ENCODE assay signal across 23 cellular contexts in genomic region chr7:45589915-45590678, GRCh38. TPM values are rescaled to one million over a fixed set of nuclear protein-coding genes. Genes with fewer than 3 reads are reported as not detected.
DNase-seq lines count a peak whose midpoint lies in the region; ATAC-seq, FAIRE-seq and TF ChIP-seq lines count a peak whose summit lies in the region.
"Had no signal": no experiment of that assay in that cellular context is flagged by ENCODE, and none has a peak within 500 bp of the region (broad histone marks: within the 10 kb centered on the region; RNA-seq: fewer than 3 reads in every experiment).

No MANE protein-coding gene starts in this region.

- H4K20me1 ChIP-seq in H1 (replicated peaks in 1 of 2; ENCODE audit: control insufficient read depth in 1 of 2, insufficient read depth in 2 of 2, low read length in 2 of 2): peaks cover 0 to 17% of the 10 kb centered on the region in 2 experiments

- H3K27me3 ChIP-seq in H1 (replicated peaks in 1 of 4; ENCODE audit: control insufficient read depth in 3 of 4, extremely low read depth in 1 of 4, insufficient read depth in 3 of 4, low read length in 3 of 4) (no peaks in the 10 kb centered on the region), spleen (replicated peaks in 1 of 7) (peaks cover 0 to 5% (median 0%) of the 10 kb centered on the region in 7 donors)
- H3K27me3 ChIP-seq: BE2C, MG63 had no signal

- intact Hi-C loops in natural killer cell (cut with micrococcal nuclease): no loop called here
- intact Hi-C loops in spleen (cut with DNase I; ENCODE audit: low total_unique reads): no loop called here

- no peak overlapping the region for H3K4ac ChIP-seq in H1 (replicated peaks; ENCODE audit: insufficient read length, low read depth, low read length)

- POLR2A ChIA-PET in H1 (lab: Charles Lee; ENCODE audit: partially characterized antibody): interaction anchor here (1.1 to 1.7 kb wide), 2 partner anchors 10 to 23 kb away, joined by 3 to 5 read pairs; no protein-coding TSS in a partner anchor

- WGBS in H1 (ENCODE audit: extremely low coverage in 1 of 2, insufficient coverage in 1 of 2, insufficient read length in 1 of 2, insufficient replicate concordance in 2 of 2, low coverage in 1 of 2, low lambda C conversion rate in 2 of 2, missing lambda C conversion rate in 1 of 2), 2 experiments: 91% methylated on average over 17 of the region's 17 CpGs; no CpG with 5 or more reads in 1 of the 2 experiments
- 63 to 81% (median 77%) methylated on average over 15 to 17 of the region's 17 CpGs for WGBS in spleen, 5 donors

- H3K27ac ChIP-seq in H1 (ENCODE audit: low read depth, low read length): no peak overlapping the region
- H3K27ac ChIP-seq in spleen: no peak overlapping the region

- no peaks in the 10 kb centered on the region for H3K4me1 Mint-ChIP-seq in natural killer cell
- H3K4me1 Mint-ChIP-seq: CD4-positive, CD25-positive, alpha-beta regulatory T cell had no signal

- TF ChIP-seq POLR2A in H1 (IDR thresholded peaks at IDR 0.05; ENCODE audit: control extremely low read depth in 1 of 2, low read depth in 2 of 2, low read length in 2 of 2): no peak
- TF ChIP-seq POLR2A in spleen (IDR thresholded peaks at IDR 0.05): no peak

- peak; percentile 54 for DNase-seq in activated effector memory CD4-positive, alpha-beta T cell treated with anti-CD3 and anti-CD28 coated beads, Interleukin-2, amount 50 U/mL, for 16 hours
- DNase-seq in activated effector memory CD4-positive, alpha-beta T cell treated with Interleukin-2 at 50 U/mL for 16 hours: no peak
- DNase-seq in H1 (ENCODE audit: low read depth in 1 of 2, low spot score in 2 of 2) (peak in 1 of 2 experiments; percentile 33), natural killer cell (peak; percentile 0), spleen (peak; percentile 53), DMS153 (lab: John Stamatoyannopoulos, UW) (no peak), SIG-M5 treated with dmso at 0.1 percent for 504 hours (lab: John Stamatoyannopoulos, UW; ENCODE audit: unreplicated experiment) (no peak), COR-L47 (lab: John Stamatoyannopoulos, UW) (no peak)
- DNase-seq: BE2C; CD4-positive, CD25-positive, alpha-beta regulatory T cell; GF-D8; Kasumi-1; MG63; NCI-H1048; NCI-H1436; NCI-H2029; NCI-H345; NCI-H524 treated with DMSO at 0.1 percent for 48 hours; SHP77 treated with DMSO at 0.1 percent for 48 hours had no signal

- H3K56ac ChIP-seq in H1 (replicated peaks; ENCODE audit: insufficient read length, low read depth, low read length): no peak overlapping the region

- no peak for TF ChIP-seq EP300 in H1 (IDR thresholded peaks at IDR 0.05; ENCODE audit: borderline replicate concordance in 1 of 2, low read depth in 2 of 2, low read length in 2 of 2)

- no peak overlapping the region for H2BK5ac ChIP-seq in H1 (ENCODE audit: low read depth, low read length)

- no peak overlapping the region for H4K5ac ChIP-seq in H1 (ENCODE audit: insufficient read length, low read depth, low read length)

- no peak overlapping the region for H3K23ac ChIP-seq in H1 (ENCODE audit: insufficient read length)

- H3K4me1 ChIP-seq in H1 (replicated peaks in 1 of 4; ENCODE audit: control insufficient read depth in 3 of 4, insufficient read depth in 4 of 4, low read length in 3 of 4) (peaks cover 0 to 2% (median 0%) of the 10 kb centered on the region in 4 experiments; a peak in 2 of 7 replicates), spleen (no peaks in the 10 kb centered on the region)
- H3K4me1 ChIP-seq: BE2C, Caco-2 had no signal

- no peak overlapping the region for H2AFZ ChIP-seq in H1 (ENCODE audit: low read length)

- H3K4me3 ChIP-seq in H1 (ENCODE audit: extremely low read depth in 1 of 4, insufficient read depth in 2 of 4, low read depth in 3 of 4, low read length in 4 of 4): no peak overlapping the region
- H3K4me3 ChIP-seq in spleen: no peak overlapping the region
- H3K4me3 ChIP-seq: MG63 had no signal

- ATAC-seq in natural killer cell: no peak
- ATAC-seq: HCT116, Panc1 had no signal

- no peaks in the 10 kb centered on the region for H3K36me3 Mint-ChIP-seq in natural killer cell
- H3K36me3 Mint-ChIP-seq: CD4-positive, CD25-positive, alpha-beta regulatory T cell had no signal

- 0 out of 2 replicates have a peak overlapping the region, but pooled peaks have one; percentile 39 for H2BK12ac ChIP-seq in H1 (ENCODE audit: low read depth, low read length)

- H3K9me3 ChIP-seq in H1 (ENCODE audit: insufficient read depth in 2 of 2, low read depth in 1 of 2, low read length in 1 of 2): no peaks in the 10 kb centered on the region
- H3K9me3 ChIP-seq in spleen: no peaks in the 10 kb centered on the region
- H3K9me3 ChIP-seq: BE2C, Caco-2, MG63 had no signal

- no peaks in the 10 kb centered on the region for H3K9me3 Mint-ChIP-seq in natural killer cell

- no peak overlapping the region for H3K4me3 Mint-ChIP-seq in natural killer cell
- H3K4me3 Mint-ChIP-seq: CD4-positive, CD25-positive, alpha-beta regulatory T cell had no signal

- peaks cover 0 to 36% of the 10 kb centered on the region in 2 experiments; a peak in 2 of 4 replicates for H3K79me2 ChIP-seq in H1 (ENCODE audit: control insufficient read depth in 1 of 2, insufficient read depth in 2 of 2, low read length in 2 of 2)

- H2BK15ac ChIP-seq in H1 (ENCODE audit: low read length): no peak overlapping the region

- no peak overlapping the region for H2BK20ac ChIP-seq in H1 (ENCODE audit: low read length)

- no peak overlapping the region; the same call in 1 of the 2 replicates for H3K18ac ChIP-seq in H1 (ENCODE audit: extremely low read depth, low read length)

- H4K91ac ChIP-seq in H1 (replicated peaks; ENCODE audit: insufficient read length, low read length): no peak overlapping the region

- H3K9ac ChIP-seq in H1 (replicated peaks in 1 of 4; ENCODE audit: extremely low read depth in 1 of 4, low read depth in 3 of 4, low read length in 3 of 4): no peak overlapping the region

- H2BK120ac ChIP-seq in H1 (replicated peaks; ENCODE audit: low read depth, low read length): no peak overlapping the region

- TF ChIP-seq RAD21 in H1 (IDR thresholded peaks at IDR 0.05 in 1 of 2, conservative IDR thresholded peaks at IDR 0.05 in 1 of 2; ENCODE audit: low read depth in 2 of 2, low read length in 2 of 2): no peak

- H3K36me3 ChIP-seq in H1 (ENCODE audit: control insufficient read depth in 2 of 4, insufficient read depth in 4 of 4, low read length in 3 of 4): no peaks in the 10 kb centered on the region; a peak in 1 of 8 replicates
- no peaks in the 10 kb centered on the region for H3K36me3 ChIP-seq in spleen
- H3K36me3 ChIP-seq: BE2C, MG63 had no signal

- H3K14ac ChIP-seq in H1 (ENCODE audit: insufficient read length): no peak overlapping the region

- H3K79me1 ChIP-seq in H1 (ENCODE audit: low read depth, low read length): peaks cover 19% of the 10 kb centered on the region

- H3K4me2 ChIP-seq in H1 (ENCODE audit: insufficient read depth in 1 of 2, low read depth in 2 of 2, low read length in 2 of 2): no peak overlapping the region

- no peak overlapping the region for H4K8ac ChIP-seq in H1 (ENCODE audit: extremely low read depth, insufficient read depth, low read length)

- peaks cover 3% of the 10 kb centered on the region; the same call in 1 of the 2 replicates for H3K23me2 ChIP-seq in H1 (ENCODE audit: low read depth, low read length)

- no peak for TF ChIP-seq CTCF in H1 (IDR thresholded peaks at IDR 0.05; ENCODE audit: control extremely low read depth in 1 of 3, insufficient read depth in 1 of 3, low read depth in 1 of 3, low read length in 3 of 3)
- TF ChIP-seq CTCF in natural killer cell (IDR thresholded peaks at IDR 0.05): no peak
- TF ChIP-seq CTCF in spleen (IDR thresholded peaks at IDR 0.05 in 8 of 11, conservative IDR thresholded peaks at IDR 0.05 in 3 of 11): no peak

- H3K27me3 Mint-ChIP-seq in natural killer cell (ENCODE audit: low read depth in 2 of 2): no peaks in the 10 kb centered on the region
- H3K27me3 Mint-ChIP-seq: CD4-positive, CD25-positive, alpha-beta regulatory T cell had no signal

- no peak overlapping the region for H3K27ac Mint-ChIP-seq in natural killer cell
- H3K27ac Mint-ChIP-seq: CD4-positive, CD25-positive, alpha-beta regulatory T cell had no signal

- no peak overlapping the region for H2AK5ac ChIP-seq in H1 (ENCODE audit: low read depth, low read length)

- no peak for FAIRE-seq in H1 (lab: Jason Lieb, UNC)
- FAIRE-seq: A204.1 had no signal

- CTCF ChIA-PET in H1 (lab: Charles Lee; ENCODE audit: partially characterized antibody): interaction anchor here (0.7 to 3.3 kb wide), 6 partner anchors 8 to 434 kb away, joined by 3 to 22 read pairs (median 3); no protein-coding TSS in a partner anchor

TF ChIP-seq in H1, 55 proteins besides CTCF, POLR2A, EP300 and RAD21 (continues in another document):
- TF ChIP-seq SAP30 (IDR thresholded peaks at IDR 0.05; ENCODE audit: insufficient read depth, insufficient replicate concordance, low read length) (no peak), RXRA (IDR thresholded peaks at IDR 0.05; ENCODE audit: insufficient read depth, low read depth, low read length) (no peak), YY1 (IDR thresholded peaks at IDR 0.05; ENCODE audit: low read depth, low read length) (no peak), TAF1 (IDR thresholded peaks at IDR 0.05; ENCODE audit: low read depth, low read length) (no peak), SP1 (IDR thresholded peaks at IDR 0.05; ENCODE audit: low read depth, low read length) (no peak), CTBP2 (IDR thresholded peaks at IDR 0.05; ENCODE audit: borderline replicate concordance, insufficient read depth, insufficient read length, low read length) (no peak), SUZ12 (IDR thresholded peaks at IDR 0.05; ENCODE audit: low read length) (no peak), MAX (IDR thresholded peaks at IDR 0.05) (no peak)

RNA-seq across cellular contexts. Expression of gene ADCY1, which starts 15.9 kb away (rescaled TPM):
- total RNA-seq in H1 (2021; fragmentation: NEBNext Ultra II Directional; extraction: Animal tissue kit (Norgen Biotek cat#: 25700)): 25.9 and 26.9 TPM in 2 replicates
- polyA plus RNA-seq in H1 (2011; rRNA removed) (7.9 and 11.8 TPM in 2 replicates), spleen (under 1 TPM; 0.05 to 0.38 (median 0.17) TPM)
- 10.0 TPM for polyA plus RNA-seq in H1 (2011; cell fraction: cytosol; rRNA removed)
- 19.8 TPM for polyA plus RNA-seq in H1 (2011; cell fraction: nucleus; rRNA removed)
- 10.6 to 12.4 TPM (median 11.8 TPM) in 4 replicates for polyA plus RNA-seq in H1 (2012, experiment 1 of 2)
- 5.5 TPM for polyA plus RNA-seq in H1 (2012, experiment 2 of 2)
- 13.8 TPM for polyA plus RNA-seq in H1 (2013, experiment 1 of 2)
- polyA plus RNA-seq in H1 (2013, experiment 2 of 2): 13.3 TPM
- polyA minus RNA-seq in H1 (2011; rRNA and poly(A)+ RNA removed): 40.6 and 43.2 TPM in 2 replicates
- 14.8 TPM for polyA minus RNA-seq in H1 (2011; cell fraction: cytosol; rRNA and poly(A)+ RNA removed)
- polyA minus RNA-seq in H1 (2011; cell fraction: nucleus; rRNA and poly(A)+ RNA removed): 21.8 TPM
- total RNA-seq in natural killer cell (under 1 TPM in 2 of 3 donors, not detected in 1; 0.02 to 0.15 TPM), spleen (1 to 10 TPM in 5 of 7 donors, under 1 TPM in 2; 0.72 to 6.6 (median 3.1) TPM)
- total RNA-seq: CD4-positive, CD25-positive, alpha-beta regulatory T cell had no signal
- polyA plus RNA-seq: CD4-positive, CD25-positive, alpha-beta regulatory T cell had no signal

Comparison
In these comparisons a context has a peak if more than half of its experiments do, and no peak if none do; other contexts are left out.
1. DNase-seq: peak in activated effector memory CD4-positive, alpha-beta T cell treated with anti-CD3 and anti-CD28 coated beads, Interleukin-2, amount 50 U/mL, for 16 hours (single experiment), natural killer cell (single experiment) and spleen (single experiment); none in activated effector memory CD4-positive, alpha-beta T cell treated with Interleukin-2 at 50 U/mL for 16 hours (single experiment), DMS153 (single experiment), SIG-M5 treated with dmso at 0.1 percent for 504 hours (single experiment) and COR-L47 (single experiment).